In genomic region chr9:17380126-17380861, GRCh38 we compare ENCODE assay signal across 18 cellular contexts.
"Had no signal": no experiment of that assay in that cellular context is flagged by ENCODE, and none has a peak within 500 bp of the region (broad histone marks: within the 10 kb centered on the region; RNA-seq: fewer than 3 reads in every experiment).

No MANE protein-coding gene starts in this region.

- DNase-seq: KBM-7, MG63, NCI-H1092, NCI-H1105 treated with DMSO at 0.1 percent for 48 hours, NCI-H1417 treated with DMSO at 0.1 percent for 48 hours, NCI-H146, NCI-H1694 treated with DMSO at 0.1 percent for 48 hours, NCI-H1930, NCI-H2081, NCI-H2107, NCI-H2227 treated with DMSO at 0.1 percent for 48 hours, NCI-H524 treated with DMSO at 0.1 percent for 48 hours, NCI-H69, NCI-H774, RPMI8226, SHP77, SK-N-SH had no signal

- H3K27me3 ChIP-seq: MG63 had no signal

- H3K9me3 ChIP-seq: MG63, SK-N-SH had no signal

- H3K27ac ChIP-seq: HL-60 had no signal

- H3K36me3 ChIP-seq: MG63 had no signal

- H3K4me3 ChIP-seq: MG63 had no signal
